22 cellular contexts compared by ENCODE assay signal in genomic region chr5:150605546-150605945, GRCh38. TPM values are rescaled to one million over a fixed set of nuclear protein-coding genes. Genes with fewer than 3 reads are reported as not detected.
A peak's percentile ranks its signal among the peaks of the same experiment; 100 is the strongest.
DNase-seq lines count a peak whose midpoint lies in the region; ATAC-seq, FAIRE-seq and TF ChIP-seq lines count a peak whose summit lies in the region.
"Had no signal": no experiment of that assay in that cellular context is flagged by ENCODE, and none has a peak within 500 bp of the region (broad histone marks: within the 10 kb centered on the region; RNA-seq: fewer than 3 reads in every experiment).

No MANE protein-coding gene starts in this region.

- H3K27me3 ChIP-seq in astrocyte (ENCODE audit: insufficient read depth, low read length) (peaks cover 2% of the 10 kb centered on the region), right atrium auricular region (no peaks in the 10 kb centered on the region), gastrocnemius medialis (no peaks in the 10 kb centered on the region)
- H3K27me3 ChIP-seq: testis had no signal

- in situ Hi-C loops in gastrocnemius medialis (cut with MboI; ENCODE audit: low sequenced_read_pairs in 4 of 4) (no loop called here), GM13976 (cut with MboI; ENCODE audit: low sequenced_read_pairs, unreplicated experiment) (no loop called here)

- no peak for ATAC-seq in gastrocnemius medialis

- peak; percentile 66 for DNase-seq in HuH-7 (ENCODE audit: low spot score)
- peak; percentile 30 for DNase-seq in astrocyte (ENCODE audit: low read depth)
- DNase-seq in right atrium auricular region (ENCODE audit: low spot score): no peak
- no peak for DNase-seq in gastrocnemius medialis
- DNase-seq in DMS53 treated with DMSO at 0.1 percent for 48 hours (lab: John Stamatoyannopoulos, UW; ENCODE audit: unreplicated experiment): no peak
- no peak for DNase-seq in NCI-H774 (lab: John Stamatoyannopoulos, UW)
- no peak for DNase-seq in GM12892 (ENCODE audit: insufficient read length)
- no peak for DNase-seq in GM13976 (ENCODE audit: low spot score)
- DNase-seq: activated CD4-positive, alpha-beta T cell treated with anti-CD3 and anti-CD28 coated beads, Interleukin-2, amount 10 ng/mL, durations not matched to agents 7 days and 5 days; activated CD8-positive, alpha-beta memory T cell treated with anti-CD3 and anti-CD28 coated beads, Interleukin-2, amount 50 U/mL, for 4 hours; activated gamma-delta T cell treated with Interleukin-2 at 50 U/mL for 16 hours; CD4-positive, alpha-beta memory T cell; Karpas-422; natural killer cell; NCI-H2107; NCI-H526 treated with DMSO at 0.1 percent for 48 hours; SHP77 treated with DMSO at 0.1 percent for 48 hours; testis had no signal

- H3K9me3 Mint-ChIP-seq in astrocyte (ENCODE audit: unreplicated experiment): no peaks in the 10 kb centered on the region
- H3K9me3 Mint-ChIP-seq: activated CD4-positive, alpha-beta T cell treated with anti-CD3 and anti-CD28 coated beads, Interleukin-2, amount 10 ng/mL, durations not matched to agents 7 days and 5 days; CD4-positive, alpha-beta memory T cell; natural killer cell had no signal

- H3K27ac ChIP-seq in astrocyte (ENCODE audit: low read depth, low read length) (no peak overlapping the region), right atrium auricular region (peak overlapping the region; percentile 80 to 99), gastrocnemius medialis (peak overlapping the region; percentile 85 to 98 (median 90))
- H3K27ac ChIP-seq: testis had no signal

- H3K4me3 Mint-ChIP-seq in astrocyte (ENCODE audit: unreplicated experiment): no peak overlapping the region
- H3K4me3 Mint-ChIP-seq: activated CD4-positive, alpha-beta T cell treated with anti-CD3 and anti-CD28 coated beads, Interleukin-2, amount 10 ng/mL, durations not matched to agents 7 days and 5 days; CD4-positive, alpha-beta memory T cell; natural killer cell had no signal

- peaks cover 20% of the 10 kb centered on the region for H3K27me3 Mint-ChIP-seq in astrocyte (ENCODE audit: low read depth, unreplicated experiment)
- H3K27me3 Mint-ChIP-seq: activated CD4-positive, alpha-beta T cell treated with anti-CD3 and anti-CD28 coated beads, Interleukin-2, amount 10 ng/mL, durations not matched to agents 7 days and 5 days had no signal

- no peaks in the 10 kb centered on the region for H4K20me1 ChIP-seq in astrocyte (ENCODE audit: insufficient read depth, low read length)

- no peak overlapping the region for H3K4me2 ChIP-seq in astrocyte (ENCODE audit: low read length)

- H3K36me3 Mint-ChIP-seq in astrocyte (ENCODE audit: low read depth, unreplicated experiment): no peaks in the 10 kb centered on the region
- H3K36me3 Mint-ChIP-seq: CD4-positive, alpha-beta memory T cell; natural killer cell had no signal

- H3K4me1 Mint-ChIP-seq in astrocyte (ENCODE audit: low read depth, unreplicated experiment): peaks cover under 1% of the 10 kb centered on the region
- H3K4me1 Mint-ChIP-seq: activated CD4-positive, alpha-beta T cell treated with anti-CD3 and anti-CD28 coated beads, Interleukin-2, amount 10 ng/mL, durations not matched to agents 7 days and 5 days; CD4-positive, alpha-beta memory T cell; natural killer cell had no signal

- intact Hi-C loops in gastrocnemius medialis (cut with DNase I; ENCODE audit: low total_unique reads): loop anchor here (5.0 kb wide), 1 partner anchor 42 kb away; no protein-coding TSS in a partner anchor

- TF ChIP-seq CTCF in astrocyte (IDR thresholded peaks at IDR 0.05; ENCODE audit: insufficient read depth, low read depth, low read length) (no peak), right atrium auricular region (IDR thresholded peaks at IDR 0.05) (no peak), gastrocnemius medialis (IDR thresholded peaks at IDR 0.05 in 4 of 5, conservative IDR thresholded peaks at IDR 0.05 in 1 of 5) (no peak), GM13976 (IDR thresholded peaks at IDR 0.05; ENCODE audit: borderline replicate concordance, control extremely low read depth, extremely low read depth, insufficient read depth, missing control alignments) (no peak)

- TF ChIP-seq POLR2A in gastrocnemius medialis (IDR thresholded peaks at IDR 0.05) (no peak), GM12892 (IDR thresholded peaks at IDR 0.05; ENCODE audit: low read depth, low read length) (no peak)

- H3K27ac Mint-ChIP-seq in astrocyte (ENCODE audit: unreplicated experiment): no peak overlapping the region
- H3K27ac Mint-ChIP-seq: activated CD4-positive, alpha-beta T cell treated with anti-CD3 and anti-CD28 coated beads, Interleukin-2, amount 10 ng/mL, durations not matched to agents 7 days and 5 days; CD4-positive, alpha-beta memory T cell; natural killer cell had no signal

- FAIRE-seq in astrocyte (lab: Jason Lieb, UNC): no peak
- FAIRE-seq in GM12892 (lab: Jason Lieb, UNC): no peak
- FAIRE-seq: colon, endometrium, keratinocyte had no signal

- no peak overlapping the region for H2AFZ ChIP-seq in astrocyte (ENCODE audit: low read depth, low read length)

- H3K9ac ChIP-seq in astrocyte (ENCODE audit: low read length): no peak overlapping the region

- no peaks in the 10 kb centered on the region for H3K79me2 ChIP-seq in astrocyte (ENCODE audit: insufficient read depth, low read length)

- H3K4me3 ChIP-seq in astrocyte (ENCODE audit: insufficient read depth, low read depth, low read length) (no peak overlapping the region), right atrium auricular region (no peak overlapping the region), gastrocnemius medialis (no peak overlapping the region)
- H3K4me3 ChIP-seq: testis had no signal

- H3K4me1 ChIP-seq in astrocyte (ENCODE audit: insufficient read depth, low read length): peaks cover 2% of the 10 kb centered on the region
- peaks cover 0 to 77% of the 10 kb centered on the region in 2 donors for H3K4me1 ChIP-seq in right atrium auricular region
- peaks cover 53 to 67% of the 10 kb centered on the region in 2 donors for H3K4me1 ChIP-seq in gastrocnemius medialis

- no peaks in the 10 kb centered on the region for H3K9me3 ChIP-seq in astrocyte (ENCODE audit: insufficient read depth, low read depth, low read length)
- no peaks in the 10 kb centered on the region for H3K9me3 ChIP-seq in right atrium auricular region
- no peaks in the 10 kb centered on the region for H3K9me3 ChIP-seq in gastrocnemius medialis
- H3K9me3 ChIP-seq: testis had no signal

- H3K36me3 ChIP-seq in astrocyte (ENCODE audit: insufficient read depth, low read length): no peaks in the 10 kb centered on the region
- no peaks in the 10 kb centered on the region for H3K36me3 ChIP-seq in right atrium auricular region
- H3K36me3 ChIP-seq in gastrocnemius medialis: no peaks in the 10 kb centered on the region

RNA-seq across cellular contexts. Expression of gene SYNPO, which starts 34.9 kb away (rescaled TPM):
- total RNA-seq in astrocyte (40.2 and 68.9 TPM in 2 replicates), right atrium auricular region (100 to 1,000 TPM; 369 to 413 TPM), gastrocnemius medialis (100 to 1,000 TPM; 419 to 569 (median 539) TPM)
- polyA plus RNA-seq in GM12892 (2012; ENCODE audit: missing spikeins): 18.8 TPM
- total RNA-seq: T-helper 1 cell treated with Interleukin-12 subunit alpha and Interleukin-12 subunit beta and Interleukin-4 antibody, amounts not matched to agents 30 ng/mL and 1 ng/mL, for 36 hours had no signal
- polyA plus RNA-seq: CD4-positive, alpha-beta memory T cell had no signal

RNA-seq across cellular contexts. Expression of gene MYOZ3, which starts 55.5 kb away (rescaled TPM):
- 5.5 and 9.4 TPM in 2 replicates for total RNA-seq in astrocyte
- 1 to 10 TPM; 2.0 to 3.5 TPM for total RNA-seq in right atrium auricular region
- total RNA-seq in gastrocnemius medialis: 10 to 100 TPM in 3 of 4 donors, 1 to 10 TPM in 1; 4.8 to 12.6 (median 11.3) TPM
- 0.38 TPM for polyA plus RNA-seq in GM12892 (2012; ENCODE audit: missing spikeins)
- total RNA-seq: CD4-positive, alpha-beta memory T cell; natural killer cell; T-helper 1 cell treated with Interleukin-12 subunit alpha and Interleukin-12 subunit beta and Interleukin-4 antibody, amounts not matched to agents 30 ng/mL and 1 ng/mL, for 36 hours had no signal
- polyA plus RNA-seq: CD4-positive, alpha-beta memory T cell had no signal

Comparison
In these comparisons a context has a peak if more than half of its experiments do, and no peak if none do; other contexts are left out.
1. DNase-seq: peak in HuH-7 (single experiment) and astrocyte (single experiment); none in right atrium auricular region (single experiment), gastrocnemius medialis (0 of 2), DMS53 treated with DMSO at 0.1 percent for 48 hours (single experiment), NCI-H774 (single experiment), GM12892 (single experiment) and GM13976 (single experiment).